1 cellular context compared by ENCODE assay signal in the genomic region with DNA sequence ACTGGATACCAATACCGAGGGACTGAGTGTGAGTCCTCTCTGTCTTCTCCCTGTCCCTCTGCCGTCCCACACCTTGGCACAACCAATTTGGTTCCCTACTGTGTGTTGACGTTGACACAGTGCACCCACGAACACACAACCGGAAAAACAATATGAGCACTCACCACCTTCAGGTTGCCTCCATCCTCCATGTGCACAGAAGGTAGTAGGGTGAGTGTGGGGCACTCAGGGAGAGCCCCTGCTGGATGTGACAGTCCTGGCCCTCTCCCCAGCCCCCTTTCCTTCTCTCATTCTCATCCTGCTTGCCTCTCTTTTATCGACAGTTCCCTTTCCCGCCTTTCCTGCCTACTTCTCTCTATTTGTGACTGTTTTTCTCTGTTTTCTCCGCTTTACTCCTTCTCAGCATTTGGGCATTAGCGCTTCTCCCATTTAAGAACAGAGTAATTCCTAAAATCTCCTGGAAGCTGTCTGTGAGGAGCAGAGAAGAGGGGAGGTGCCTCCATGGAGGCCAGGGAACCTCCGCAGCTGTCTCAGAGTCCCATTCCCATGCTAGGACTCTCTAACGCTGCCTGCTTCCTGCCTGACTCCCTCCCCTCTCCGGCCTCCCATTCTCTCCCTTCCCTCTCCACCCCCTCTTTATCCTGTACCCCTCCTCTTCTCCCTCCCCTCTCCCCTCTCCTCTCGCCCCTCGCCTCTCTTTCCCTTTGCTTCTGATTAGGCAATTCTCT.
TF ChIP-seq lines count a peak whose summit lies in the region.

No MANE protein-coding gene starts in this region.

TF ChIP-seq in HepG2, 621 proteins besides CTCF, POLR2A, EP300 and RAD21:
- TF ChIP-seq ZMYM2 (CRISPR knock-in tag; IDR thresholded peaks at IDR 0.05), result no peak
